Comparison of ENCODE assay signal across 10 cellular contexts in genomic region chr11:13207270-13207664, GRCh38.
A peak's percentile ranks its signal among the peaks of the same experiment; 100 is the strongest.
DNase-seq lines count a peak whose midpoint lies in the region; ATAC-seq and TF ChIP-seq lines count a peak whose summit lies in the region.
"Had no signal": no experiment of that assay in that cellular context is flagged by ENCODE, and none has a peak within 500 bp of the region (broad histone marks: within the 10 kb centered on the region; RNA-seq: fewer than 3 reads in every experiment).

No MANE protein-coding gene starts in this region.

- H3K27ac Mint-ChIP-seq in chondrocyte (ENCODE audit: unreplicated experiment) (peak overlapping the region; percentile 76), naive B cell (peak overlapping the region in 1 of 6 donors; percentile 28)

- in situ Hi-C loops in GM13977 (cut with MboI; ENCODE audit: low pct_unique_long_range_greater_than_20kb, low sequenced_read_pairs, unreplicated experiment), result no loop called here

- 0 out of 2 replicates have a peak overlapping the region, but pooled peaks have one; percentile 41 for H3K4me2 ChIP-seq in BLaER1

- H3K4me3 ChIP-seq in BLaER1, result no peak overlapping the region

- H4K20me1 ChIP-seq in BLaER1, result no peaks in the 10 kb centered on the region

- no peaks in the 10 kb centered on the region for H3K36me3 ChIP-seq in BLaER1

- no peaks in the 10 kb centered on the region for H3K9me3 ChIP-seq in BLaER1

- H3K4me1 ChIP-seq in BLaER1, result peaks cover 27% of the 10 kb centered on the region

- H3K4me3 Mint-ChIP-seq in chondrocyte (ENCODE audit: unreplicated experiment), result no peak overlapping the region
- H3K4me3 Mint-ChIP-seq in naive B cell, result peak overlapping the region in 5 of 8 donors; percentile 1 to 47 (median 20)

- no peaks in the 10 kb centered on the region; the same call in 1 of the 2 replicates for H3K27me3 ChIP-seq in BLaER1

- H3K9ac ChIP-seq in BLaER1, result no peak overlapping the region

- no peak overlapping the region for H3K27ac ChIP-seq in BLaER1

- DNase-seq in M059J (ENCODE audit: low read depth) (peak; percentile 52), chondrocyte (ENCODE audit: low spot score) (no peak), naive B cell (no peak), GM13977 (ENCODE audit: low spot score) (no peak), GOT3 (lab: John Stamatoyannopoulos, UW) (no peak), NCI-H510A treated with DMSO at 0.1 percent for 48 hours (lab: John Stamatoyannopoulos, UW) (no peak)
- DNase-seq: GF-D8, SHP77 treated with DMSO at 0.1 percent for 48 hours had no signal

- TF ChIP-seq CTCF in chondrocyte (IDR thresholded peaks at IDR 0.05) (no peak), GM13977 (IDR thresholded peaks at IDR 0.05; ENCODE audit: extremely low read depth, insufficient read depth, missing control alignments) (no peak)

- ATAC-seq in naive B cell (ENCODE audit: low read depth in 2 of 2), result no peak
- ATAC-seq in GM18517 (IDR thresholded peaks at IDR 0.05; ENCODE audit: unreplicated experiment), result no peak

- H3K27me3 Mint-ChIP-seq in chondrocyte (ENCODE audit: low read depth) (no peaks in the 10 kb centered on the region), naive B cell (peaks cover 3 to 24% (median 6%) of the 10 kb centered on the region in 3 donors)

- H3K9me3 Mint-ChIP-seq in chondrocyte (ENCODE audit: low read depth) (no peaks in the 10 kb centered on the region), naive B cell (no peaks in the 10 kb centered on the region)

- H3K4me1 Mint-ChIP-seq in chondrocyte (ENCODE audit: low read depth), result peaks cover 15% of the 10 kb centered on the region
- H3K4me1 Mint-ChIP-seq in naive B cell, result peaks cover 11 to 13% (median 12%) of the 10 kb centered on the region in 3 donors

- H3K36me3 Mint-ChIP-seq in chondrocyte (ENCODE audit: low read depth) (no peaks in the 10 kb centered on the region), naive B cell (no peaks in the 10 kb centered on the region)
